Comparison of ENCODE assay signal across 16 cellular contexts in the genomic region with DNA sequence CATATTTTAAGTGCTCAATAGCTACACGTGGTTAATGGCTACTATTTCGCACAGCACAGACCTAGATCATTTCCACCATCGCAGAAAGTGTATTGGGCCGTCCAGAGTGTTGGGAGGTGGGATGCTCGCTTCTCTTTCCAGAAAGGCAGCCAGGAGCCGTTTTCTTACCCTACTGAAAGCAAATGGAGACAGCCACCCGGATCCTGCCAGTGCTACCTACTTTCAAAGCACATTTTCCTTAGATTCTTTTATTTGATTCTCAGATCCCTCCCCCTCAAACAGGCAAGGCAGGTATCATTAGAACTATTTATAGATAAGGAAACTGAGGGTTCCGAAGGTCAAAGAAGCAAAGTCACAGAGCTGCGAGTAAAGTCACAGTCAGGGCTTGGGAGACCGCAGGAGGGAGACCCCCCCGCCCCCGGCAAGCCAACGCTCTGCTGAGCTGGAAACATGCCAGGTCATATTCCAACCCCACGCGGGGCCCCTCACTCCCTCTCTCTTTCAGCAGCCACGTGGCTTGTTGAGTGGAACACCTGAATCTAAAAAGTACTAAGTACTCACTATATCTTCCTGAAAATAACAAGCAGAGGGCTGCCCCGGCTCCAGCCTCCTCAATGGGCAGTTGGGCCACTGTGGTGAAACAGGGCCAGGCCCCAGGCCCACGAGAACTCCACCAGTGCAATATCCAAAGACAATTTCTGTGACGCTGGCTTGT. TPM values are rescaled to one million over a fixed set of nuclear protein-coding genes. Genes with fewer than 3 reads are reported as not detected.
"Had no signal": no experiment of that assay in that cellular context is flagged by ENCODE, and none has a peak within 500 bp of the region (broad histone marks: within the 10 kb centered on the region; RNA-seq: fewer than 3 reads in every experiment).

No MANE protein-coding gene starts in this region.

- H3K36me3 Mint-ChIP-seq: naive thymus-derived CD4-positive, alpha-beta T cell had no signal

- H3K36me3 ChIP-seq: thoracic aorta, uterus had no signal

- H3K27ac ChIP-seq: thoracic aorta, uterus had no signal

- H3K4me1 ChIP-seq: uterus had no signal

- ATAC-seq: activated CD8-positive, alpha-beta T cell treated with anti-CD3 and anti-CD28 coated beads, Interleukin-2, amount 10 ng/mL, durations not matched to agents 7 days and 5 days; esophagus mucosa; naive thymus-derived CD4-positive, alpha-beta T cell had no signal

- H3K9me3 Mint-ChIP-seq: activated naive CD4-positive, alpha-beta T cell treated with anti-CD3 and anti-CD28 coated beads for 36 hours; activated T-helper 1 cell treated with anti-CD3 and anti-CD28 coated beads, Interleukin-12 subunit alpha, Interleukin-12 subunit beta, Interleukin-2, Interleukin-4 antibody, amounts not matched to agents 30 ng/mL and 10 ng/mL and 1 ng/mL, durations not matched to agents 14 hours and 24 hours and 36 hours; T-helper 1 cell treated with Interleukin-12 subunit alpha and Interleukin-12 subunit beta and Interleukin-4 antibody, amounts not matched to agents 30 μg/mL and 1 μg/mL, for 36 hours had no signal

- H3K27ac Mint-ChIP-seq: activated CD8-positive, alpha-beta T cell treated with anti-CD3 and anti-CD28 coated beads, Interleukin-2, amount 10 ng/mL, durations not matched to agents 7 days and 5 days; activated naive CD4-positive, alpha-beta T cell treated with anti-CD3 and anti-CD28 coated beads for 36 hours; activated T-helper 1 cell treated with anti-CD3 and anti-CD28 coated beads, Interleukin-12 subunit alpha, Interleukin-12 subunit beta, Interleukin-2, Interleukin-4 antibody, amounts not matched to agents 30 ng/mL and 10 ng/mL and 1 ng/mL, durations not matched to agents 14 hours and 24 hours and 36 hours; naive thymus-derived CD4-positive, alpha-beta T cell; T-helper 1 cell treated with Interleukin-12 subunit alpha and Interleukin-12 subunit beta and Interleukin-4 antibody, amounts not matched to agents 30 μg/mL and 1 μg/mL, for 36 hours had no signal

- H3K4me3 ChIP-seq: thoracic aorta, uterus had no signal

- H3K9me3 ChIP-seq: thoracic aorta, uterus had no signal

- H3K4me3 Mint-ChIP-seq: activated CD8-positive, alpha-beta T cell treated with anti-CD3 and anti-CD28 coated beads, Interleukin-2, amount 10 ng/mL, durations not matched to agents 7 days and 5 days; activated naive CD4-positive, alpha-beta T cell treated with anti-CD3 and anti-CD28 coated beads for 36 hours; activated T-helper 1 cell treated with anti-CD3 and anti-CD28 coated beads, Interleukin-12 subunit alpha, Interleukin-12 subunit beta, Interleukin-2, Interleukin-4 antibody, amounts not matched to agents 30 ng/mL and 10 ng/mL and 1 ng/mL, durations not matched to agents 14 hours and 24 hours and 36 hours; naive thymus-derived CD4-positive, alpha-beta T cell; T-helper 1 cell treated with Interleukin-12 subunit alpha and Interleukin-12 subunit beta and Interleukin-4 antibody, amounts not matched to agents 30 μg/mL and 1 μg/mL, for 36 hours had no signal

- H3K27me3 ChIP-seq: uterus had no signal

- DNase-seq: activated CD4-positive, alpha-beta T cell treated with anti-CD3 and anti-CD28 coated beads for 48 hours; activated CD8-positive, alpha-beta T cell treated with anti-CD3 and anti-CD28 coated beads, Interleukin-2, amount 10 ng/mL, durations not matched to agents 7 days and 5 days; activated naive CD4-positive, alpha-beta T cell treated with anti-CD3 and anti-CD28 coated beads for 36 hours; foreskin fibroblast; naive thymus-derived CD4-positive, alpha-beta T cell; stimulated activated CD4-positive, alpha-beta T cell treated with anti-CD3 and anti-CD28 coated beads, Interleukin-2, amount 100 ng/mL, for 48 hours; stimulated activated naive CD4-positive, alpha-beta T cell treated with Interleukin-2 at 50 U/mL for 16 hours; uterus had no signal

RNA-seq across cellular contexts. Expression of gene PRIMA1, which starts 36.2 kb away (rescaled TPM):
- total RNA-seq: activated CD8-positive, alpha-beta T cell treated with anti-CD3 and anti-CD28 coated beads, Interleukin-2, amount 10 ng/mL, durations not matched to agents 7 days and 5 days; activated naive CD4-positive, alpha-beta T cell treated with anti-CD3 and anti-CD28 coated beads for 36 hours; activated T-helper 1 cell treated with anti-CD3 and anti-CD28 coated beads, Interleukin-12 subunit alpha, Interleukin-12 subunit beta, Interleukin-2, Interleukin-4 antibody, amounts not matched to agents 30 ng/mL and 10 ng/mL and 1 ng/mL, durations not matched to agents 14 hours and 24 hours and 36 hours; chondrocyte; kidney epithelial cell; lung microvascular endothelial cell; mononuclear cell; naive thymus-derived CD4-positive, alpha-beta T cell had no signal
- polyA plus RNA-seq: naive thymus-derived CD4-positive, alpha-beta T cell had no signal
